ENCODE assay signal across 19 cellular contexts in the genomic region with DNA sequence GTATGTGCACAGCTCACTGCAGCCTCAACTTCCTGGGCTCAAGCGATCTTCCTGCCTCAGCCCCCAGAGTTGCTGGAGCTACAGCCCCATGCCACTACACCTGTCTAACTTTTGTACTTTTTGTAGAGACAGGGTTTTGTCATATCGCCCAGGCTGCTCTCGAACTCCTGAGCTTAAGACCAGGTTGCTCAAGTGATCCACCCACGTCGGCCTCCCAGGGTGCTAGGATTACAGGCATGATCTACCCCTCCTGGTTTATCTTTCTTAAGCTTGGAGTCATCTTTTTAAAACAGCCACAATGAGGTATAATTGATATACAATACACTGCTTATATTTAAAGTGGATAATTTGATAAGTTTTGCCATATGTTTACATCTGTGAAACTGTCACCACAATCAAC. TPM values are rescaled to one million over a fixed set of nuclear protein-coding genes. Genes with fewer than 3 reads are reported as not detected.
DNase-seq lines count a peak whose midpoint lies in the region; ATAC-seq and TF ChIP-seq lines count a peak whose summit lies in the region.
"Had no signal": no experiment of that assay in that cellular context is flagged by ENCODE, and none has a peak within 500 bp of the region (broad histone marks: within the 10 kb centered on the region; RNA-seq: fewer than 3 reads in every experiment).

No MANE protein-coding gene starts in this region.

- H3K4me2 ChIP-seq in neuronal stem cell (ENCODE audit: insufficient read depth, low read length, poor library complexity, severe bottlenecking), result no peak overlapping the region

- H2AK5ac ChIP-seq in neuronal stem cell (ENCODE audit: low read depth, low read length), result no peak overlapping the region

- H2AFZ ChIP-seq in neuronal stem cell (ENCODE audit: low read length), result no peak overlapping the region

- H3K36me3 ChIP-seq in neuronal stem cell (replicated peaks in 1 of 2; ENCODE audit: control insufficient read depth in 2 of 2, insufficient read depth in 2 of 2, low read length in 2 of 2) (no peaks in the 10 kb centered on the region), upper lobe of right lung (no peaks in the 10 kb centered on the region)

- H3K4me1 ChIP-seq in neuronal stem cell (ENCODE audit: control insufficient read depth in 2 of 2, insufficient read depth in 1 of 2, low read depth in 1 of 2, low read length in 2 of 2) (peaks cover 9 to 22% of the 10 kb centered on the region in 2 donors), upper lobe of right lung (peaks cover 29% of the 10 kb centered on the region)

- H3K4ac ChIP-seq in neuronal stem cell (ENCODE audit: low read length), result no peak overlapping the region

- H3K27me3 ChIP-seq in dorsolateral prefrontal cortex (no peaks in the 10 kb centered on the region), neuronal stem cell (ENCODE audit: control insufficient read depth in 3 of 3, insufficient read depth in 3 of 3, low read depth in 1 of 3, low read length in 3 of 3) (no peaks in the 10 kb centered on the region), upper lobe of right lung (no peaks in the 10 kb centered on the region)
- H3K27me3 ChIP-seq in CD4-positive, alpha-beta T cell (ENCODE audit: control insufficient read depth, insufficient read depth, low read length), result no peaks in the 10 kb centered on the region

- no peak overlapping the region for H2BK120ac ChIP-seq in neuronal stem cell (ENCODE audit: low read depth, low read length)

- H2BK15ac ChIP-seq in neuronal stem cell (ENCODE audit: low read length), result no peak overlapping the region

- no peak overlapping the region for H3K23ac ChIP-seq in neuronal stem cell (ENCODE audit: low read depth, low read length, poor library complexity)

- CTCF ChIA-PET in activated CD8-positive, alpha-beta memory T cell treated with anti-CD3 and anti-CD28 coated beads, Interleukin-2, amount 10 ng/mL, durations not matched to agents 7 days and 5 days (lab: Charles Lee), result interaction anchor here (0.7 to 4.5 kb wide), 5 partner anchors 28 to 346 kb away, joined by 3 to 34 read pairs (median 3); a partner anchor contains a TSS
- CTCF ChIA-PET in CD4-positive, alpha-beta T cell (lab: Charles Lee), result interaction anchor here (1.4 kb wide), 1 partner anchor 18 kb away, joined by 3 read pairs; no protein-coding TSS in a partner anchor

- TF ChIP-seq CTCF in dorsolateral prefrontal cortex (IDR thresholded peaks at IDR 0.05 in 54 of 56, conservative IDR thresholded peaks at IDR 0.05 in 2 of 56; ENCODE audit: low read depth in 1 of 56, partially characterized antibody in 56 of 56) (no peak), upper lobe of right lung (IDR thresholded peaks at IDR 0.05) (no peak), chondrocyte (IDR thresholded peaks at IDR 0.05) (no peak)
- TF ChIP-seq CTCF in CD4-positive, alpha-beta T cell (IDR thresholded peaks at IDR 0.05), result no peak

- H3K14ac ChIP-seq in neuronal stem cell (ENCODE audit: low read length), result no peak overlapping the region

- H3K4me3 Mint-ChIP-seq in activated CD8-positive, alpha-beta memory T cell treated with anti-CD3 and anti-CD28 coated beads, Interleukin-2, amount 10 ng/mL, durations not matched to agents 7 days and 5 days, result no peak overlapping the region
- no peak overlapping the region for H3K4me3 Mint-ChIP-seq in CD4-positive, alpha-beta T cell
- no peak overlapping the region for H3K4me3 Mint-ChIP-seq in chondrocyte (ENCODE audit: unreplicated experiment)

- H4K91ac ChIP-seq in neuronal stem cell (ENCODE audit: low read depth, low read length, poor library complexity), result no peak overlapping the region

- peak overlapping the region; percentile 23 for H3K27ac Mint-ChIP-seq in activated CD8-positive, alpha-beta memory T cell treated with anti-CD3 and anti-CD28 coated beads, Interleukin-2, amount 10 ng/mL, durations not matched to agents 7 days and 5 days
- no peak overlapping the region for H3K27ac Mint-ChIP-seq in CD4-positive, alpha-beta T cell
- H3K27ac Mint-ChIP-seq in chondrocyte (ENCODE audit: unreplicated experiment), result no peak overlapping the region

- H3K9ac ChIP-seq in neuronal stem cell (ENCODE audit: low read depth, low read length, poor library complexity), result peak overlapping the region; percentile 30

- no peak overlapping the region for H3K4me3 ChIP-seq in dorsolateral prefrontal cortex
- H3K4me3 ChIP-seq in neuronal stem cell (ENCODE audit: low read length in 2 of 2), result no peak overlapping the region
- no peak overlapping the region for H3K4me3 ChIP-seq in upper lobe of right lung

- H3K27me3 Mint-ChIP-seq in activated CD8-positive, alpha-beta memory T cell treated with anti-CD3 and anti-CD28 coated beads, Interleukin-2, amount 10 ng/mL, durations not matched to agents 7 days and 5 days, result no peaks in the 10 kb centered on the region
- H3K27me3 Mint-ChIP-seq in CD4-positive, alpha-beta T cell, result no peaks in the 10 kb centered on the region
- H3K27me3 Mint-ChIP-seq in chondrocyte (ENCODE audit: low read depth), result no peaks in the 10 kb centered on the region

- no peak overlapping the region for H2BK12ac ChIP-seq in neuronal stem cell (ENCODE audit: low read length)

- no peak for DNase-seq in activated CD8-positive, alpha-beta memory T cell treated with anti-CD3 and anti-CD28 coated beads, Interleukin-2, amount 10 ng/mL, durations not matched to agents 7 days and 5 days
- no peak for DNase-seq in activated CD8-positive, alpha-beta memory T cell treated with anti-CD3 and anti-CD28 coated beads, Interleukin-2, amount 50 U/mL, for 4 hours
- DNase-seq in dorsolateral prefrontal cortex (no peak), neuronal stem cell (ENCODE audit: low spot score) (no peak), upper lobe of right lung (no peak), glomerular visceral epithelial cell (ENCODE audit: extremely low spot score) (no peak), chondrocyte (ENCODE audit: low spot score) (no peak)
- no peak for DNase-seq in CD4-positive, alpha-beta T cell
- DNase-seq: 8988T, COR-L47, H7, Kasumi-1, NCI-H1105 treated with DMSO at 0.1 percent for 48 hours, NCI-H187 treated with DMSO at 0.1 percent for 48 hours, NCI-H2171, NCI-H446 treated with DMSO at 0.1 percent for 48 hours, NCI-H748 treated with DMSO at 0.1 percent for 48 hours, PC-3 had no signal

- H3K18ac ChIP-seq in neuronal stem cell (ENCODE audit: low read length), result no peak overlapping the region

- peaks cover 29% of the 10 kb centered on the region for H3K4me1 Mint-ChIP-seq in activated CD8-positive, alpha-beta memory T cell treated with anti-CD3 and anti-CD28 coated beads, Interleukin-2, amount 10 ng/mL, durations not matched to agents 7 days and 5 days
- peaks cover 10% of the 10 kb centered on the region for H3K4me1 Mint-ChIP-seq in CD4-positive, alpha-beta T cell (ENCODE audit: low read depth)
- H3K4me1 Mint-ChIP-seq in chondrocyte (ENCODE audit: low read depth), result peaks cover 14% of the 10 kb centered on the region

- ATAC-seq in activated CD8-positive, alpha-beta memory T cell treated with anti-CD3 and anti-CD28 coated beads, Interleukin-2, amount 10 ng/mL, durations not matched to agents 7 days and 5 days, result no peak
- no peak for ATAC-seq in upper lobe of right lung
- ATAC-seq in CD4-positive, alpha-beta T cell (ENCODE audit: poor library complexity), result no peak
- ATAC-seq: PC-3 had no signal

- WGBS in neuronal stem cell (ENCODE audit: extremely low coverage in 2 of 2, insufficient read length in 2 of 2, insufficient replicate concordance in 1 of 2), 2 donors, result no CpG with 5 or more reads among the region's 5 CpGs

- intact Hi-C loops in dorsolateral prefrontal cortex (cut with DNase I), result loop anchor here in 1 of 2 donors (5.0 kb wide), 3 partner anchors 103 to 348 kb away; a partner anchor contains a TSS
- intact Hi-C loops in upper lobe of right lung (cut with DNase I), result no loop called here
- intact Hi-C loops in CD4-positive, alpha-beta T cell (cut with DNase I, micrococcal nuclease), result loop anchor here (2.0 to 10.0 kb wide), 4 partner anchors 55 to 148 kb away; no protein-coding TSS in a partner anchor

- H3K9me3 Mint-ChIP-seq in activated CD8-positive, alpha-beta memory T cell treated with anti-CD3 and anti-CD28 coated beads, Interleukin-2, amount 10 ng/mL, durations not matched to agents 7 days and 5 days (ENCODE audit: low read depth), result no peaks in the 10 kb centered on the region
- H3K9me3 Mint-ChIP-seq in CD4-positive, alpha-beta T cell, result no peaks in the 10 kb centered on the region
- peaks cover 4% of the 10 kb centered on the region for H3K9me3 Mint-ChIP-seq in chondrocyte (ENCODE audit: low read depth)

- no peaks in the 10 kb centered on the region for H3K79me1 ChIP-seq in neuronal stem cell (ENCODE audit: low read depth, low read length)

- no peak overlapping the region for H2BK5ac ChIP-seq in neuronal stem cell (ENCODE audit: low read length)

- no peak overlapping the region for H4K8ac ChIP-seq in neuronal stem cell (ENCODE audit: low read depth, low read length)

- peak overlapping the region in 34 of 59 donors; percentile 9 to 85 (median 68) for H3K27ac ChIP-seq in dorsolateral prefrontal cortex
- no peak overlapping the region for H3K27ac ChIP-seq in neuronal stem cell (replicated peaks; ENCODE audit: low read length)
- peak overlapping the region; percentile 58 for H3K27ac ChIP-seq in upper lobe of right lung
- no peak overlapping the region for H3K27ac ChIP-seq in CD4-positive, alpha-beta T cell (ENCODE audit: low read depth, low read length)
- H3K27ac ChIP-seq: C4-2B had no signal

- no peaks in the 10 kb centered on the region for H3K9me3 ChIP-seq in neuronal stem cell (replicated peaks in 1 of 2; ENCODE audit: control insufficient read depth in 2 of 2, insufficient read depth in 1 of 2, low read depth in 1 of 2, low read length in 2 of 2)
- H3K9me3 ChIP-seq in upper lobe of right lung, result no peaks in the 10 kb centered on the region
- H3K9me3 ChIP-seq in CD4-positive, alpha-beta T cell (ENCODE audit: control insufficient read depth, low read length), result no peaks in the 10 kb centered on the region

- POLR2A ChIA-PET in CD4-positive, alpha-beta T cell (lab: Charles Lee), result interaction anchor here (1.4 kb wide), 1 partner anchor 16 kb away, joined by 4 read pairs; no protein-coding TSS in a partner anchor

- H3K36me3 Mint-ChIP-seq in activated CD8-positive, alpha-beta memory T cell treated with anti-CD3 and anti-CD28 coated beads, Interleukin-2, amount 10 ng/mL, durations not matched to agents 7 days and 5 days, result peaks cover 1% of the 10 kb centered on the region
- H3K36me3 Mint-ChIP-seq in CD4-positive, alpha-beta T cell (ENCODE audit: low read depth), result no peaks in the 10 kb centered on the region
- no peaks in the 10 kb centered on the region for H3K36me3 Mint-ChIP-seq in chondrocyte (ENCODE audit: low read depth)

RNA-seq across cellular contexts. Expression of a gene that starts 25.3 kb away (rescaled TPM):
- total RNA-seq in activated CD8-positive, alpha-beta memory T cell treated with anti-CD3 and anti-CD28 coated beads, Interleukin-2, amount 10 ng/mL, durations not matched to agents 7 days and 5 days, result 10 to 100 TPM; 79.0 to 84.2 TPM
- 10 to 100 TPM; 54.5 to 95.7 (median 71.1) TPM for total RNA-seq in dorsolateral prefrontal cortex
- polyA plus RNA-seq in neuronal stem cell (2013, experiment 1 of 2), result 32.0 TPM
- 32.0 TPM for polyA plus RNA-seq in neuronal stem cell (2013, experiment 2 of 2)
- total RNA-seq in upper lobe of right lung, result 96.1 TPM
- total RNA-seq in CD4-positive, alpha-beta T cell, result 100 to 1,000 TPM; 173 to 176 TPM
- total RNA-seq in chondrocyte, result 79.5 to 84.0 TPM (median 81.5 TPM) in 3 replicates

Comparison
In these comparisons a context has a peak if more than half of its experiments do, and no peak if none do; other contexts are left out.
1. H3K27ac ChIP-seq: peak in dorsolateral prefrontal cortex (34 of 59) and upper lobe of right lung (single experiment); none in neuronal stem cell (single experiment) and CD4-positive, alpha-beta T cell (single experiment).